Comparison of ENCODE assay signal across 8 cellular contexts in genomic region chr17:60599620-60600489, GRCh38. TPM values are rescaled to one million over a fixed set of nuclear protein-coding genes. Genes with fewer than 3 reads are reported as not detected.
DNase-seq lines count a peak whose midpoint lies in the region; ATAC-seq, FAIRE-seq and TF ChIP-seq lines count a peak whose summit lies in the region.

Gene PPM1D, plus strand, starts transcription at chr17:60600193. Its CDS starts 222 bp downstream, at chr17:60600415.

- peak within 1 kb of the TSS; percentile 17; the same call in 1 of the 2 replicates for H2AK5ac ChIP-seq in H1 (ENCODE audit: low read depth, low read length)
- no peak within 1 kb of the TSS for H2AK5ac ChIP-seq in mesenchymal stem cell (ENCODE audit: low read length, severe bottlenecking)

- 2% methylated on average over 69 of the region's 83 CpGs; no CpG with 5 or more reads in 1 of the 2 experiments for WGBS in H1 (ENCODE audit: extremely low coverage in 1 of 2, insufficient coverage in 1 of 2, insufficient read length in 1 of 2, insufficient replicate concordance in 2 of 2, low coverage in 1 of 2, low lambda C conversion rate in 2 of 2, missing lambda C conversion rate in 1 of 2), 2 experiments
- WGBS in mesenchymal stem cell = under 1% methylated on average over 73 of the region's 83 CpGs

- H3K56ac ChIP-seq in H1 (replicated peaks; ENCODE audit: insufficient read length, low read depth, low read length) = peak within 1 kb of the TSS; percentile 99

- POLR2A ChIA-PET in H1 (lab: Charles Lee; ENCODE audit: partially characterized antibody) = interaction anchor here (0.6 to 3.4 kb wide), 31 partner anchors 9 to 509 kb away, joined by 3 to 22 read pairs (median 4); partner anchors contain the start of genes APPBP2, BCAS3 and USP32

- TF ChIP-seq RAD21 in H1 (IDR thresholded peaks at IDR 0.05 in 1 of 2, conservative IDR thresholded peaks at IDR 0.05 in 1 of 2; ENCODE audit: low read depth in 2 of 2, low read length in 2 of 2) = no peak

- FAIRE-seq in H1 (lab: Jason Lieb, UNC) = no peak

- TF ChIP-seq POLR2A in H1 (IDR thresholded peaks at IDR 0.05; ENCODE audit: control extremely low read depth in 1 of 2, low read depth in 2 of 2, low read length in 2 of 2) = peak; percentile 87 to 99

- H3K23ac ChIP-seq in H1 (ENCODE audit: insufficient read length) (no peak within 1 kb of the TSS), mesenchymal stem cell (ENCODE audit: low read length in 2 of 2) (peak within 1 kb of the TSS; percentile 42 to 100)

- H3K18ac ChIP-seq in H1 (ENCODE audit: extremely low read depth, low read length) (peak within 1 kb of the TSS; percentile 99), mesenchymal stem cell (ENCODE audit: low read depth in 1 of 2, low read length in 2 of 2) (peak within 1 kb of the TSS; percentile 78 to 97)

- peaks cover 41% of the 10 kb centered on the region for H3K36me3 Mint-ChIP-seq in Calu3 (ENCODE audit: insufficient read depth, unreplicated experiment)
- peaks cover 6% of the 10 kb centered on the region for H3K36me3 Mint-ChIP-seq in activated CD8-positive, alpha-beta memory T cell treated with anti-CD3 and anti-CD28 coated beads, Interleukin-2, amount 10 ng/mL, durations not matched to agents 7 days and 5 days

- TF ChIP-seq EP300 in H1 (IDR thresholded peaks at IDR 0.05; ENCODE audit: borderline replicate concordance in 1 of 2, low read depth in 2 of 2, low read length in 2 of 2) = no peak

- intact Hi-C loops in Calu3 (cut with micrococcal nuclease; ENCODE audit: unreplicated experiment) = no loop called here

- peak within 1 kb of the TSS; percentile 99 for H4K5ac ChIP-seq in H1 (ENCODE audit: insufficient read length, low read depth, low read length)

- no peaks in the 10 kb centered on the region for H3K36me3 ChIP-seq in HUES48 (ENCODE audit: control insufficient read depth, insufficient read depth, low read length)
- no peaks in the 10 kb centered on the region for H3K36me3 ChIP-seq in NT2/D1 (ENCODE audit: insufficient read depth, insufficient read length, low read length)
- H3K36me3 ChIP-seq in H1 (ENCODE audit: control insufficient read depth in 2 of 4, insufficient read depth in 4 of 4, low read length in 3 of 4) = no peaks in the 10 kb centered on the region
- no peaks in the 10 kb centered on the region for H3K36me3 ChIP-seq in mesenchymal stem cell (ENCODE audit: control insufficient read depth in 1 of 2, insufficient read depth in 2 of 2, low read depth in 1 of 2, low read length in 2 of 2)

- H2BK20ac ChIP-seq in H1 (ENCODE audit: low read length) = 0 out of 2 replicates have a peak within 1 kb of the TSS, but pooled peaks have one; percentile 27

- H2BK120ac ChIP-seq in H1 (replicated peaks; ENCODE audit: low read depth, low read length) (peak within 1 kb of the TSS; percentile 72), mesenchymal stem cell (ENCODE audit: low read depth, low read length) (peak within 1 kb of the TSS; percentile 94)

- H3K27ac Mint-ChIP-seq in Calu3 (ENCODE audit: unreplicated experiment) = peak within 1 kb of the TSS; percentile 93
- peak within 1 kb of the TSS; percentile 93 for H3K27ac Mint-ChIP-seq in activated CD8-positive, alpha-beta memory T cell treated with anti-CD3 and anti-CD28 coated beads, Interleukin-2, amount 10 ng/mL, durations not matched to agents 7 days and 5 days

- TF ChIP-seq CTCF in Calu3 (IDR thresholded peaks at IDR 0.05; ENCODE audit: unreplicated experiment) (no peak), H1 (IDR thresholded peaks at IDR 0.05; ENCODE audit: control extremely low read depth in 1 of 3, insufficient read depth in 1 of 3, low read depth in 1 of 3, low read length in 3 of 3) (0 out of 4 replicates have a peak, but pooled peaks of 1 of the 3 experiments have one; percentile 1)

- H3K79me1 ChIP-seq in H1 (ENCODE audit: low read depth, low read length) (peaks cover 2% of the 10 kb centered on the region; the same call in 1 of the 2 replicates), mesenchymal stem cell (replicated peaks; ENCODE audit: low read length, poor library complexity, severe bottlenecking) (no peaks in the 10 kb centered on the region)

- H3K4me3 ChIP-seq in HUES48 (ENCODE audit: low read depth, low read length) (peak within 1 kb of the TSS; percentile 98), NT2/D1 (ENCODE audit: insufficient read length, low read depth) (peak within 1 kb of the TSS; percentile 94), H1 (ENCODE audit: extremely low read depth in 1 of 4, insufficient read depth in 2 of 4, low read depth in 3 of 4, low read length in 4 of 4) (peak within 1 kb of the TSS; percentile 68 to 96 (median 93)), mesenchymal stem cell (ENCODE audit: insufficient read depth in 1 of 2, low read depth in 1 of 2, low read length in 2 of 2) (peak within 1 kb of the TSS; percentile 98 to 99)

- CTCF ChIA-PET in Calu3 (lab: Charles Lee) (interaction anchor here (0.8 to 1.5 kb wide), 6 partner anchors 10 to 78 kb away, joined by 3 to 6 read pairs (median 4); partner anchors contain the start of gene BCAS3), H1 (lab: Charles Lee; ENCODE audit: partially characterized antibody) (interaction anchor here (1.0 to 3.9 kb wide), 6 partner anchors 9 to 41 kb away, joined by 3 to 13 read pairs (median 4); no protein-coding TSS in a partner anchor)
- CTCF ChIA-PET in activated CD8-positive, alpha-beta memory T cell treated with anti-CD3 and anti-CD28 coated beads, Interleukin-2, amount 10 ng/mL, durations not matched to agents 7 days and 5 days (lab: Charles Lee) = interaction anchor here (0.9 to 2.3 kb wide), 9 partner anchors 9 to 1424 kb away, joined by 3 to 18 read pairs (median 4); partner anchors contain the start of gene HEATR6

- H3K14ac ChIP-seq in H1 (ENCODE audit: insufficient read length) = no peak within 1 kb of the TSS
- peak within 1 kb of the TSS in 1 of 2 experiments; percentile 98 for H3K14ac ChIP-seq in mesenchymal stem cell (ENCODE audit: low read length in 2 of 2)

- peak within 1 kb of the TSS; percentile 94 for H3K4me3 Mint-ChIP-seq in Calu3 (ENCODE audit: low read depth, unreplicated experiment)
- peak within 1 kb of the TSS; percentile 92 for H3K4me3 Mint-ChIP-seq in activated CD8-positive, alpha-beta memory T cell treated with anti-CD3 and anti-CD28 coated beads, Interleukin-2, amount 10 ng/mL, durations not matched to agents 7 days and 5 days

- peak within 1 kb of the TSS; percentile 93 for H2BK5ac ChIP-seq in H1 (ENCODE audit: low read depth, low read length)
- H2BK5ac ChIP-seq in mesenchymal stem cell (ENCODE audit: low read depth, low read length, poor library complexity, severe bottlenecking) = peak within 1 kb of the TSS; percentile 89

- peak within 1 kb of the TSS; percentile 27; the same call in 1 of the 2 replicates for H2AFZ ChIP-seq in H1 (ENCODE audit: low read length)
- peak within 1 kb of the TSS; percentile 33 for H2AFZ ChIP-seq in mesenchymal stem cell (ENCODE audit: low read depth, low read length)

- BruUV-seq in Calu3 (replicated peaks; lab: Mats Ljungman, UMichigan) = no TSS peak

- peaks cover 3 to 7% of the 10 kb centered on the region in 2 experiments for H4K20me1 ChIP-seq in H1 (replicated peaks in 1 of 2; ENCODE audit: control insufficient read depth in 1 of 2, insufficient read depth in 2 of 2, low read length in 2 of 2)

- H3K4me1 Mint-ChIP-seq in Calu3 (ENCODE audit: low read depth, unreplicated experiment) = peaks cover 20% of the 10 kb centered on the region
- peaks cover 34% of the 10 kb centered on the region for H3K4me1 Mint-ChIP-seq in activated CD8-positive, alpha-beta memory T cell treated with anti-CD3 and anti-CD28 coated beads, Interleukin-2, amount 10 ng/mL, durations not matched to agents 7 days and 5 days

- no peaks in the 10 kb centered on the region for H3K27me3 ChIP-seq in HUES48 (ENCODE audit: control insufficient read depth, insufficient read depth, low read length)
- no peaks in the 10 kb centered on the region for H3K27me3 ChIP-seq in NT2/D1 (ENCODE audit: insufficient read depth, insufficient read length)
- H3K27me3 ChIP-seq in H1 (replicated peaks in 1 of 4; ENCODE audit: control insufficient read depth in 3 of 4, extremely low read depth in 1 of 4, insufficient read depth in 3 of 4, low read length in 3 of 4) = no peaks in the 10 kb centered on the region
- H3K27me3 ChIP-seq in mesenchymal stem cell (ENCODE audit: control insufficient read depth in 1 of 2, insufficient read depth in 1 of 2, low read length in 2 of 2) = no peaks in the 10 kb centered on the region

- H2BK15ac ChIP-seq in H1 (ENCODE audit: low read length) = no peak within 1 kb of the TSS
- peak within 1 kb of the TSS; percentile 97 for H2BK15ac ChIP-seq in mesenchymal stem cell (ENCODE audit: low read depth, poor library complexity, severe bottlenecking)

- no peaks in the 10 kb centered on the region for H3K27me3 Mint-ChIP-seq in Calu3 (ENCODE audit: unreplicated experiment)
- no peaks in the 10 kb centered on the region for H3K27me3 Mint-ChIP-seq in activated CD8-positive, alpha-beta memory T cell treated with anti-CD3 and anti-CD28 coated beads, Interleukin-2, amount 10 ng/mL, durations not matched to agents 7 days and 5 days

- H3K9me3 Mint-ChIP-seq in Calu3 (ENCODE audit: low read depth, unreplicated experiment) = no peaks in the 10 kb centered on the region
- no peaks in the 10 kb centered on the region for H3K9me3 Mint-ChIP-seq in activated CD8-positive, alpha-beta memory T cell treated with anti-CD3 and anti-CD28 coated beads, Interleukin-2, amount 10 ng/mL, durations not matched to agents 7 days and 5 days (ENCODE audit: low read depth)

- 0 out of 2 replicates have a peak, but pooled peaks cover 3% of the 10 kb centered on the region for H3K4me1 ChIP-seq in HUES48 (ENCODE audit: control insufficient read depth, insufficient read depth, low read length)
- H3K4me1 ChIP-seq in NT2/D1 (ENCODE audit: insufficient read depth, insufficient read length) = peaks cover 3% of the 10 kb centered on the region
- peaks cover 0 to 3% (median 0%) of the 10 kb centered on the region in 4 experiments; a peak in 1 of 7 replicates for H3K4me1 ChIP-seq in H1 (replicated peaks in 1 of 4; ENCODE audit: control insufficient read depth in 3 of 4, insufficient read depth in 4 of 4, low read length in 3 of 4)
- H3K4me1 ChIP-seq in mesenchymal stem cell (ENCODE audit: control insufficient read depth, insufficient read depth, low read depth, low read length) = peaks cover 8% of the 10 kb centered on the region

- H3K4me2 ChIP-seq in H1 (ENCODE audit: insufficient read depth in 1 of 2, low read depth in 2 of 2, low read length in 2 of 2) = peak within 1 kb of the TSS; percentile 84 to 90
- H3K4me2 ChIP-seq in mesenchymal stem cell (ENCODE audit: low read length, poor library complexity, severe bottlenecking) = peak within 1 kb of the TSS; percentile 93

- DNase-seq in Calu3 = peak; percentile 96
- DNase-seq in NT2/D1 (ENCODE audit: low read depth, low spot score) = peak; percentile 96
- DNase-seq in activated CD8-positive, alpha-beta memory T cell treated with anti-CD3 and anti-CD28 coated beads, Interleukin-2, amount 10 ng/mL, durations not matched to agents 7 days and 5 days = peak; percentile 99
- DNase-seq in H1 (ENCODE audit: low read depth in 1 of 2, low spot score in 2 of 2) = peak; percentile 94 to 99
- DNase-seq in mesenchymal stem cell = peak; percentile 98
- peak; percentile 98 for DNase-seq in stimulated activated CD8-positive, alpha-beta memory T cell treated with anti-CD3 and anti-CD28 coated beads, Interleukin-12 subunit alpha, Interleukin-12 subunit beta, amount 100 ng/mL, for 24 hours (ENCODE audit: extremely low read depth)

- H4K91ac ChIP-seq in H1 (replicated peaks; ENCODE audit: insufficient read length, low read length) = peak within 1 kb of the TSS; percentile 76
- H4K91ac ChIP-seq in mesenchymal stem cell (ENCODE audit: low read length) = peak within 1 kb of the TSS; percentile 84

- H3K4ac ChIP-seq in H1 (replicated peaks; ENCODE audit: insufficient read length, low read depth, low read length) = peak within 1 kb of the TSS; percentile 97
- peak within 1 kb of the TSS; percentile 80 to 97 for H3K4ac ChIP-seq in mesenchymal stem cell (ENCODE audit: low read depth in 1 of 2, low read length in 2 of 2)

- ATAC-seq in GM21423 (IDR thresholded peaks at IDR 0.05; ENCODE audit: unreplicated experiment) = peak; percentile 90
- ATAC-seq in activated CD8-positive, alpha-beta memory T cell treated with anti-CD3 and anti-CD28 coated beads, Interleukin-2, amount 10 ng/mL, durations not matched to agents 7 days and 5 days = peak; percentile 94

- H3K9ac ChIP-seq in HUES48 (ENCODE audit: low read depth, low read length) (peak within 1 kb of the TSS; percentile 99), NT2/D1 (ENCODE audit: insufficient read length, low read depth) (peak within 1 kb of the TSS; percentile 97), H1 (replicated peaks in 1 of 4; ENCODE audit: extremely low read depth in 1 of 4, low read depth in 3 of 4, low read length in 3 of 4) (peak within 1 kb of the TSS; percentile 93 to 100 (median 99)), mesenchymal stem cell (ENCODE audit: low read length) (peak within 1 kb of the TSS; percentile 94)

- H4K8ac ChIP-seq in H1 (ENCODE audit: extremely low read depth, insufficient read depth, low read length) (peak within 1 kb of the TSS; percentile 99), mesenchymal stem cell (ENCODE audit: low read length) (peak within 1 kb of the TSS; percentile 87)

- H3K9me3 ChIP-seq in HUES48 (ENCODE audit: control insufficient read depth, insufficient read depth, low read length) = no peaks in the 10 kb centered on the region
- no peaks in the 10 kb centered on the region for H3K9me3 ChIP-seq in NT2/D1 (ENCODE audit: insufficient read depth, low read length)
- no peaks in the 10 kb centered on the region for H3K9me3 ChIP-seq in H1 (ENCODE audit: insufficient read depth in 2 of 2, low read depth in 1 of 2, low read length in 1 of 2)
- no peaks in the 10 kb centered on the region for H3K9me3 ChIP-seq in mesenchymal stem cell (ENCODE audit: control insufficient read depth, low read length)

- peaks cover 4% of the 10 kb centered on the region for H3K23me2 ChIP-seq in H1 (ENCODE audit: low read depth, low read length)

- H3K27ac ChIP-seq in HUES48 (ENCODE audit: low read depth, low read length) (peak within 1 kb of the TSS; percentile 100), H1 (ENCODE audit: low read depth, low read length) (peak within 1 kb of the TSS; percentile 97), mesenchymal stem cell (ENCODE audit: low read length, poor library complexity, severe bottlenecking) (peak within 1 kb of the TSS; percentile 98)

- peaks cover 7 to 46% of the 10 kb centered on the region in 2 experiments for H3K79me2 ChIP-seq in H1 (ENCODE audit: control insufficient read depth in 1 of 2, insufficient read depth in 2 of 2, low read length in 2 of 2)

- H2BK12ac ChIP-seq in H1 (ENCODE audit: low read depth, low read length) = peak within 1 kb of the TSS; percentile 89; the same call in 1 of the 2 replicates
- peak within 1 kb of the TSS in 1 of 2 experiments; percentile 92 for H2BK12ac ChIP-seq in mesenchymal stem cell (ENCODE audit: low read length in 2 of 2)

RNA-seq across cellular contexts. Expression of gene PPM1D, which starts in this region (rescaled TPM):
- total RNA-seq in Calu3 (2022) = 7.6 and 7.7 TPM in 2 replicates
- 10 to 100 TPM; 20.3 to 22.6 TPM for total RNA-seq in activated CD8-positive, alpha-beta memory T cell treated with anti-CD3 and anti-CD28 coated beads, Interleukin-2, amount 10 ng/mL, durations not matched to agents 7 days and 5 days
- 15.7 and 16.7 TPM in 2 replicates for total RNA-seq in H1 (2021; fragmentation: NEBNext Ultra II Directional; extraction: Animal tissue kit (Norgen Biotek cat#: 25700))
- 4.9 and 5.0 TPM in 2 replicates for polyA plus RNA-seq in H1 (2011; rRNA removed)
- polyA plus RNA-seq in H1 (2011; cell fraction: cytosol; rRNA removed) = 5.7 TPM
- 4.2 TPM for polyA plus RNA-seq in H1 (2011; cell fraction: nucleus; rRNA removed)
- 9.2 to 15.7 TPM (median 11.0 TPM) in 4 replicates for polyA plus RNA-seq in H1 (2012, experiment 1 of 2)
- 1.5 TPM for polyA plus RNA-seq in H1 (2012, experiment 2 of 2)
- 6.8 TPM for polyA plus RNA-seq in H1 (2013, experiment 1 of 2)
- 6.8 TPM for polyA plus RNA-seq in H1 (2013, experiment 2 of 2)
- 9.9 and 13.2 TPM in 2 replicates for polyA minus RNA-seq in H1 (2011; rRNA and poly(A)+ RNA removed)
- 5.5 TPM for polyA minus RNA-seq in H1 (2011; cell fraction: cytosol; rRNA and poly(A)+ RNA removed)
- polyA minus RNA-seq in H1 (2011; cell fraction: nucleus; rRNA and poly(A)+ RNA removed) = 12.9 TPM
- polyA plus RNA-seq in mesenchymal stem cell (2013, experiment 1 of 2) = 10.7 TPM
- polyA plus RNA-seq in mesenchymal stem cell (2013, experiment 2 of 2) = 10.7 TPM

Comparison
In these comparisons a context has a peak if more than half of its experiments do, and no peak if none do; other contexts are left out.
1. Peak in every context shown above with its lines: DNase-seq, ATAC-seq, H3K4me3 ChIP-seq and H3K27ac ChIP-seq.